Comparison of ENCODE assay signal across 15 cellular contexts in genomic region chr3:188510366-188510765, GRCh38.
DNase-seq lines count a peak whose midpoint lies in the region; ATAC-seq and TF ChIP-seq lines count a peak whose summit lies in the region.
"Had no signal": no experiment of that assay in that cellular context is flagged by ENCODE, and none has a peak within 500 bp of the region (broad histone marks: within the 10 kb centered on the region; RNA-seq: fewer than 3 reads in every experiment).

No MANE protein-coding gene starts in this region.

- no peaks in the 10 kb centered on the region for H3K36me3 ChIP-seq in PC-3 (ENCODE audit: low read depth, low read length)
- H3K36me3 ChIP-seq: adrenal gland, heart left ventricle, neural progenitor cell had no signal

- H3K9ac ChIP-seq in PC-3 (ENCODE audit: low read length) = no peak overlapping the region
- H3K9ac ChIP-seq: neural progenitor cell had no signal

- H2AFZ ChIP-seq in PC-3 (ENCODE audit: low read length) = no peak overlapping the region
- H2AFZ ChIP-seq: neural progenitor cell had no signal

- intact Hi-C loops in PC-3 (cut with micrococcal nuclease) = no loop called here
- intact Hi-C loops in activated CD8-positive, alpha-beta T cell treated with anti-CD3 and anti-CD28 coated beads for 36 hours (cut with micrococcal nuclease) = no loop called here

- ATAC-seq in PC-3 = no peak; the same call in 1 of the 2 replicates
- no peak for ATAC-seq in activated CD8-positive, alpha-beta T cell treated with anti-CD3 and anti-CD28 coated beads for 36 hours
- ATAC-seq in activated naive CD4-positive, alpha-beta T cell treated with anti-CD3 and anti-CD28 coated beads, Interleukin-2, amount 50 U/mL, for 72 hours = no peak
- ATAC-seq: heart left ventricle, left lobe of liver had no signal

- CTCF ChIA-PET in AG04450 (lab: Charles Lee) (interaction anchor here (1.0 to 1.1 kb wide), 2 partner anchors 444 to 770 kb away, joined by 3 read pairs; no protein-coding TSS in a partner anchor), PC-3 (lab: Charles Lee) (no interaction called here)
- CTCF ChIA-PET in activated CD8-positive, alpha-beta T cell treated with anti-CD3 and anti-CD28 coated beads for 36 hours (lab: Charles Lee) = no interaction called here

- H3K36me3 Mint-ChIP-seq in osteocyte (ENCODE audit: unreplicated experiment) = peaks cover 13% of the 10 kb centered on the region
- H3K36me3 Mint-ChIP-seq in activated CD8-positive, alpha-beta T cell treated with anti-CD3 and anti-CD28 coated beads for 36 hours (ENCODE audit: low read depth) = peaks cover 4% of the 10 kb centered on the region
- H3K36me3 Mint-ChIP-seq in activated naive CD4-positive, alpha-beta T cell treated with anti-CD3 and anti-CD28 coated beads, Interleukin-2, amount 50 U/mL, for 72 hours = peaks cover 2 to 27% of the 10 kb centered on the region in 2 donors

- POLR2A ChIA-PET in AG04450 (lab: Yijun Ruan, JAX) (no interaction called here), PC-3 (lab: Charles Lee; ENCODE audit: unreplicated experiment) (no interaction called here)
- POLR2A ChIA-PET in activated CD8-positive, alpha-beta T cell treated with anti-CD3 and anti-CD28 coated beads for 36 hours (lab: Charles Lee) = no interaction called here

- H3K27ac Mint-ChIP-seq in osteocyte (ENCODE audit: unreplicated experiment) = peak overlapping the region; percentile 72
- H3K27ac Mint-ChIP-seq in activated CD8-positive, alpha-beta T cell treated with anti-CD3 and anti-CD28 coated beads for 36 hours = no peak overlapping the region
- no peak overlapping the region for H3K27ac Mint-ChIP-seq in activated naive CD4-positive, alpha-beta T cell treated with anti-CD3 and anti-CD28 coated beads, Interleukin-2, amount 50 U/mL, for 72 hours
- H3K27ac Mint-ChIP-seq: neural progenitor cell had no signal

- H3K9me2 ChIP-seq in PC-3 (replicated peaks; ENCODE audit: low read length) = no peaks in the 10 kb centered on the region

- H3K4me2 ChIP-seq in PC-3 (ENCODE audit: low read length) = 0 out of 2 replicates have a peak overlapping the region, but pooled peaks have one; percentile 4
- H3K4me2 ChIP-seq: neural progenitor cell had no signal

- H3K27ac ChIP-seq in AG04450 (ENCODE audit: low read depth, low read length) (peak overlapping the region; percentile 49), PC-3 (ENCODE audit: low read length) (0 out of 2 replicates have a peak overlapping the region, but pooled peaks have one; percentile 27)
- H3K27ac ChIP-seq: adrenal gland, neural progenitor cell had no signal

- H3F3A ChIP-seq in PC-3 (ENCODE audit: low read length, unreplicated experiment) = no peaks in the 10 kb centered on the region

- peaks cover 62% of the 10 kb centered on the region for H3K4me1 Mint-ChIP-seq in osteocyte (ENCODE audit: unreplicated experiment)
- peaks cover 12% of the 10 kb centered on the region for H3K4me1 Mint-ChIP-seq in activated CD8-positive, alpha-beta T cell treated with anti-CD3 and anti-CD28 coated beads for 36 hours (ENCODE audit: low read depth)

- H3K27me3 ChIP-seq in AG04450 (ENCODE audit: control insufficient read depth, insufficient read depth, low read length) (no peaks in the 10 kb centered on the region), PC-3 (ENCODE audit: low read length) (no peaks in the 10 kb centered on the region)
- H3K27me3 ChIP-seq: adrenal gland, heart left ventricle, neural progenitor cell had no signal

- DNase-seq in AG04450 (ENCODE audit: low read depth, low spot score) (peak; percentile 79), PC-3 (peak; percentile 68), epithelial cell of esophagus (ENCODE audit: low read depth) (peak; percentile 76), osteocyte (ENCODE audit: extremely low spot score, unreplicated experiment) (no peak), NCI-H146 treated with DMSO at 0.1 percent for 48 hours (lab: John Stamatoyannopoulos, UW; ENCODE audit: unreplicated experiment) (no peak)
- DNase-seq in stimulated activated CD4-positive, alpha-beta T cell treated with anti-CD3 and anti-CD28 coated beads, Interleukin-15, amount 100 ng/mL, for 24 hours = no peak
- DNase-seq in activated CD8-positive, alpha-beta T cell treated with anti-CD3 and anti-CD28 coated beads for 36 hours = no peak
- no peak for DNase-seq in activated naive CD4-positive, alpha-beta T cell treated with anti-CD3 and anti-CD28 coated beads, Interleukin-2, amount 50 U/mL, for 72 hours (ENCODE audit: low spot score in 2 of 2)
- DNase-seq: adrenal gland, DMS153, heart left ventricle, MM.1S, NCI-H2171 treated with DMSO at 0.1 percent for 48 hours had no signal

- peaks cover 5% of the 10 kb centered on the region for H3K9me3 Mint-ChIP-seq in osteocyte (ENCODE audit: unreplicated experiment)
- H3K9me3 Mint-ChIP-seq in activated CD8-positive, alpha-beta T cell treated with anti-CD3 and anti-CD28 coated beads for 36 hours = peaks cover 3% of the 10 kb centered on the region
- peaks cover 4 to 12% of the 10 kb centered on the region in 2 donors for H3K9me3 Mint-ChIP-seq in activated naive CD4-positive, alpha-beta T cell treated with anti-CD3 and anti-CD28 coated beads, Interleukin-2, amount 50 U/mL, for 72 hours

- no peaks in the 10 kb centered on the region for H3K27me3 Mint-ChIP-seq in osteocyte (ENCODE audit: unreplicated experiment)
- no peaks in the 10 kb centered on the region for H3K27me3 Mint-ChIP-seq in activated CD8-positive, alpha-beta T cell treated with anti-CD3 and anti-CD28 coated beads for 36 hours

- H3K9me3 ChIP-seq in AG04450 (ENCODE audit: control insufficient read depth, insufficient read depth, low read length) = no peaks in the 10 kb centered on the region
- H3K9me3 ChIP-seq in PC-3 (ENCODE audit: low read length) = no peaks in the 10 kb centered on the region
- H3K9me3 ChIP-seq: adrenal gland, heart left ventricle had no signal

- peaks cover 9% of the 10 kb centered on the region for H3K4me1 ChIP-seq in PC-3 (ENCODE audit: insufficient read depth, low read length)
- H3K4me1 ChIP-seq: neural progenitor cell had no signal

- H3K79me2 ChIP-seq in PC-3 (ENCODE audit: low read length) = no peaks in the 10 kb centered on the region

- TF ChIP-seq CTCF in AG04450 (IDR thresholded peaks at IDR 0.05; ENCODE audit: low read depth, low read length) = no peak
- TF ChIP-seq CTCF in PC-3 (conservative IDR thresholded peaks at IDR 0.05; ENCODE audit: low read depth, low read length) = no peak
- TF ChIP-seq CTCF in epithelial cell of esophagus (IDR thresholded peaks at IDR 0.05; ENCODE audit: insufficient read depth, low read depth, low read length, missing control alignments) = no peak
- TF ChIP-seq CTCF in osteocyte (IDR thresholded peaks at IDR 0.05) = no peak
- no peak for TF ChIP-seq CTCF in activated CD8-positive, alpha-beta T cell treated with anti-CD3 and anti-CD28 coated beads for 36 hours (IDR thresholded peaks at IDR 0.05)

- BruUV-seq in PC-3 (replicated peaks; lab: Mats Ljungman, UMichigan) = no TSS peak

- no peaks in the 10 kb centered on the region for H4K20me1 ChIP-seq in PC-3 (ENCODE audit: low read length)

- no peak overlapping the region for H3K4me3 Mint-ChIP-seq in osteocyte (ENCODE audit: unreplicated experiment)
- H3K4me3 Mint-ChIP-seq in activated CD8-positive, alpha-beta T cell treated with anti-CD3 and anti-CD28 coated beads for 36 hours = no peak overlapping the region
- H3K4me3 Mint-ChIP-seq: neural progenitor cell had no signal

- no peak overlapping the region for H3K4me3 ChIP-seq in AG04450 (ENCODE audit: low read depth, low read length)
- no peak overlapping the region for H3K4me3 ChIP-seq in PC-3 (ENCODE audit: low read length)
- no peak overlapping the region for H3K4me3 ChIP-seq in epithelial cell of esophagus (ENCODE audit: low read length)
- H3K4me3 ChIP-seq: adrenal gland, heart left ventricle, neural progenitor cell had no signal

Comparison
In these comparisons a context has a peak if more than half of its experiments do, and no peak if none do; other contexts are left out.
1. DNase-seq: peak in AG04450 (single experiment), PC-3 (single experiment) and epithelial cell of esophagus (single experiment); none in osteocyte (single experiment), NCI-H146 treated with DMSO at 0.1 percent for 48 hours (single experiment), stimulated activated CD4-positive, alpha-beta T cell treated with anti-CD3 and anti-CD28 coated beads, Interleukin-15, amount 100 ng/mL, for 24 hours (single experiment), activated CD8-positive, alpha-beta T cell treated with anti-CD3 and anti-CD28 coated beads for 36 hours (single experiment) and activated naive CD4-positive, alpha-beta T cell treated with anti-CD3 and anti-CD28 coated beads, Interleukin-2, amount 50 U/mL, for 72 hours (0 of 2).